In the genomic region with DNA sequence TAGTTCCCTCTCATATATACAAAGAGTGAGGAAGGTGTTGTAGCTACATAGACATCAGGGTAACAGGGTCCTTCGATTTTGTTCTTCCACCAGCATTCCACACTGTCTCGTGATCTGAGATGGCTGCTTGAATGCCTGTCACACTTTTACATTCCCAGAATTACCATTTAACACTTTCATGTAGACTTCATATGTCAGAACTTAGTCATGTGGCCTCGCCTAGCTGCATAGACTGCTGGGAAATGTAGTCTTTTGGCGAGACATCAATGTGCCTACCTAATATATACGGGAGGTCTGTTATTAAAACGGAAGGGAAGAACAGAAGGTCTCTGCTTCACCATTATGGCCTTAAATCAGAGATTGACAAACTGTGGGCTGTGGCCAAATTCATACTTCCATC, we compare ENCODE assay signal across 1 cellular context.
TF ChIP-seq lines count a peak whose summit lies in the region.

No MANE protein-coding gene starts in this region.

TF ChIP-seq in GM23338, 12 proteins besides CTCF, POLR2A, EP300 and RAD21:
- TF ChIP-seq EZH2phosphoT487 (IDR thresholded peaks at IDR 0.05; ENCODE audit: unreplicated experiment), result no peak
- no peak for TF ChIP-seq STAT1 (IDR thresholded peaks at IDR 0.05; ENCODE audit: unreplicated experiment)
- TF ChIP-seq, protein P1, sequence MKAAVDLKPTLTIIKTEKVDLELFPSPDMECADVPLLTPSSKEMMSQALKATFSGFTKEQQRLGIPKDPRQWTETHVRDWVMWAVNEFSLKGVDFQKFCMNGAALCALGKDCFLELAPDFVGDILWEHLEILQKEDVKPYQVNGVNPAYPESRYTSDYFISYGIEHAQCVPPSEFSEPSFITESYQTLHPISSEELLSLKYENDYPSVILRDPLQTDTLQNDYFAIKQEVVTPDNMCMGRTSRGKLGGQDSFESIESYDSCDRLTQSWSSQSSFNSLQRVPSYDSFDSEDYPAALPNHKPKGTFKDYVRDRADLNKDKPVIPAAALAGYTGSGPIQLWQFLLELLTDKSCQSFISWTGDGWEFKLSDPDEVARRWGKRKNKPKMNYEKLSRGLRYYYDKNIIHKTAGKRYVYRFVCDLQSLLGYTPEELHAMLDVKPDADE (IDR thresholded peaks at IDR 0.05), result peak; percentile 45; the same call in 1 of the 2 replicates
- no peak for TF ChIP-seq ZNF331 (CRISPR knock-in tag; IDR thresholded peaks at IDR 0.05; ENCODE audit: low read depth)
